In the genomic region with DNA sequence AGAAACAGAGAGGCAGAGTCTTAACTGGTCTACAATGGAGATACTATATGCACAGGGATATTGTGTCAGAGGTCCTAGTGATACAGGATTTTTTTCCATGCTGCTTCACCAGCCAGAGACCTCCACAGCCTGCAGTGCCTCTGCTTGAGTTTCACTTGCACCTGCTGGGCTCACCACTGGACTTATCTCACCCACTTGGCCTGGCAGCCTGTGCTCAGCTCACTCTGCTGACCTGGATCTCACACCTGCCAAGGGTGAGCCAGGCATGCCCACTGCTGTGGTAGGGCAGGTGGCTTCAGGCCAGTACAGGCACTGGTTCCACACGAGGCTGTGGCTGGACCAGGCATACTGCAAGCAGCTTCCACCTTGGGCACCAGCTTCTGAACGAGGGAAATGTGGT, we compare ENCODE assay signal across 27 cellular contexts. TPM values are rescaled to one million over a fixed set of nuclear protein-coding genes. Genes with fewer than 3 reads are reported as not detected.
"Had no signal": no experiment of that assay in that cellular context is flagged by ENCODE, and none has a peak within 500 bp of the region (broad histone marks: within the 10 kb centered on the region; RNA-seq: fewer than 3 reads in every experiment).

No MANE protein-coding gene starts in this region.

- H3K4me2 ChIP-seq: KMS-11 had no signal

- H3K4me3 ChIP-seq: breast epithelium had no signal

- H3K4me1 ChIP-seq: breast epithelium had no signal

- ATAC-seq: activated T-cell treated with anti-CD3 and anti-CD28 coated beads, Interleukin-2, amount 50 U/mL, for 4 hours; T-cell had no signal

- H3K9me3 ChIP-seq: breast epithelium had no signal

- H3K9ac ChIP-seq: KMS-11 had no signal

- H3K27ac ChIP-seq: breast epithelium, KMS-11 had no signal

- H3K27me3 ChIP-seq: breast epithelium had no signal

- H3K36me3 ChIP-seq: breast epithelium had no signal

- DNase-seq: activated B cell treated with CpG ODN at 0.5 μM for 24 hours; activated CD4-positive, alpha-beta T cell treated with anti-CD3 and anti-CD28 coated beads for 1 hour; activated CD4-positive, alpha-beta T cell treated with anti-CD3 and anti-CD28 coated beads, Interleukin-2, amount 10 ng/mL, durations not matched to agents 24 days and 14 days; activated CD4-positive, alpha-beta T cell treated with anti-CD3 and anti-CD28 coated beads, Interleukin-2, amount 50 U/mL, for 48 hours; activated gamma-delta T cell; activated naive CD4-positive, alpha-beta T cell treated with anti-CD3 and anti-CD28 coated beads, Interleukin-2, amount 10 ng/mL, durations not matched to agents 7 days and 5 days; activated naive CD8-positive, alpha-beta T cell treated with anti-CD3 and anti-CD28 coated beads for 36 hours; activated T-cell treated with anti-CD3 and anti-CD28 coated beads, Interleukin-2, amount 50 U/mL, for 4 hours; caudate nucleus; MV-4-11; NCI-H1092 treated with DMSO at 0.1 percent for 48 hours; NCI-H1417 treated with DMSO at 0.1 percent for 48 hours; NCI-H1694; NCI-H2029; NCI-H2107; NCI-H345; NCI-H524; SIG-M5; T-cell; T-helper 2 cell; T1000 had no signal

- FAIRE-seq: TTC549 had no signal

RNA-seq across cellular contexts. Expression of a gene that starts 36.6 kb away (rescaled TPM):
- total RNA-seq: activated B cell treated with CpG ODN at 0.5 μM for 24 hours; activated CD4-positive, alpha-beta T cell treated with anti-CD3 and anti-CD28 coated beads, Interleukin-2, amount 10 ng/mL, durations not matched to agents 24 days and 14 days; activated naive CD8-positive, alpha-beta T cell treated with anti-CD3 and anti-CD28 coated beads for 36 hours; activated T-cell treated with anti-CD3 and anti-CD28 coated beads, Interleukin-2, amount 50 U/mL, for 4 hours; cerebellum; OCI-LY7; RPMI7951; T-cell had no signal
